In the genomic region with DNA sequence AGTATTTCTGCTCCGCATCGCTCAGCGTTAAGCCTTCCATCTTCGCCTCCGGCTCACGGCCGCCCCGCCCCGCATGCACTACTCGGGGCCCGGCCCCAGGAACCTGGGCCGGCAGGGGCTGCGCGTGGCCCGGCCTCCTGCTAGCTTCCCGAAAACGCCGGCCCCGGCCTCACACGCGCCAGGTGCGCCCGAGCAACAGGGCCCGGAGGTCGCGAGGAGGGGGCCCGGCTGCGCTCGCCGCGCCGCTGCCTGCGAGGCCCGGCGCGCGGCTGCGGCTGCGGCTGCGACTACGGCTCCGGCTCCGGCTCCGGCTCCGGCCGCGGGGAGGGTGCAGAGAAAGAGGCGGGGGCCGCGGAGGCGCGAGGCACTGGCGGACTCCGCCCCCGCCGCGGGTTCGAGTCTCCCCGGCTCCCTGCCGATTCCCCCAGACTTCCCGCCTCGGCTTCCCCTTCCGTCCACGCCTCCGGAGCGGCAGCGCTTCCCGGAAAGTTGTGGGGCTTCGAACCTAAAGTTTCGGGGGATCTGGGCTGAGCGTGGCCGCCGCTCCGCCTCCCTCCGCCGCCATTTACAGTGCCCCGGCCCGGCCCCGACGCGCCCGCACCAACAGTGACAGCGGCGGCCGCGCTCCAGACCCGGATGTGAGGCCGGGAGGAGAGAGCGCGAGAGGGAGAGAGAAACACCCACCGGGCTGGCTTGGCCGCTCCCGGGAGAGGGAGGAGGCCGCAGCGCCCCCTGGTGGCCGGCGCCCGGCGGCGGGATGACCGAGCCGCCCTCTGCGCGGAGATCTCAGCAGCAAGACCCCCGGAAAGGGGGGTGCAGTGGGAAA, we compare ENCODE assay signal across 8 cellular contexts. TPM values are rescaled to one million over a fixed set of nuclear protein-coding genes. Genes with fewer than 3 reads are reported as not detected.
DNase-seq lines count a peak whose midpoint lies in the region; ATAC-seq and TF ChIP-seq lines count a peak whose summit lies in the region.

Gene REPS1, minus strand, starts transcription at position 611 of the 826 bp plus-strand sequence. Its CDS starts 571 bp downstream, at position 40.

- no peaks in the 10 kb centered on the region for H3K9me3 Mint-ChIP-seq in type B pancreatic cell

- H3K27me3 Mint-ChIP-seq in type B pancreatic cell = no peaks in the 10 kb centered on the region

- peak within 1 kb of the TSS; percentile 92 for H3K27ac Mint-ChIP-seq in type B pancreatic cell

- H3K9me3 ChIP-seq in adipocyte (ENCODE audit: control insufficient read depth, low read length) = no peaks in the 10 kb centered on the region

- peak; percentile 95 for DNase-seq in NCI-H1105 (lab: John Stamatoyannopoulos, UW)
- DNase-seq in T follicular helper cell (ENCODE audit: low read depth) = peak; percentile 83
- peak; percentile 97 for DNase-seq in adipocyte (ENCODE audit: low read depth)
- DNase-seq in cardiac septum (ENCODE audit: low spot score) = peak; percentile 95
- DNase-seq in posterior cingulate gyrus = peak; percentile 82 to 98 (median 90)
- peak; percentile 97 for DNase-seq in type B pancreatic cell (ENCODE audit: extremely low spot score, unreplicated experiment)

- H3K36me3 Mint-ChIP-seq in type B pancreatic cell = no peaks in the 10 kb centered on the region

- peak within 1 kb of the TSS; percentile 89 for H3K9ac ChIP-seq in adipocyte (ENCODE audit: low read length)

- peaks cover 18% of the 10 kb centered on the region for H3K4me1 Mint-ChIP-seq in type B pancreatic cell (ENCODE audit: unreplicated experiment)

- intact Hi-C loops in cardiac septum (cut with DNase I) (loop anchor here (2.0 to 5.0 kb wide), 3 partner anchors 39 to 173 kb away; partner anchors contain the start of genes ABRACL and HECA), posterior cingulate gyrus (cut with DNase I) (loop anchor here (1.0 to 5.0 kb wide), 4 partner anchors 15 to 379 kb away; no protein-coding TSS in a partner anchor)

- ATAC-seq in HG02623 (IDR thresholded peaks at IDR 0.05; ENCODE audit: unreplicated experiment) = peak; percentile 87

- no peaks in the 10 kb centered on the region for H3K36me3 ChIP-seq in adipocyte (ENCODE audit: control insufficient read depth, insufficient read depth, low read length, severe bottlenecking)

- H3K4me1 ChIP-seq in adipocyte (ENCODE audit: control insufficient read depth, insufficient read depth, low read length) = peaks cover 17% of the 10 kb centered on the region

- TF ChIP-seq CTCF in GM12875 (IDR thresholded peaks at IDR 0.05; ENCODE audit: borderline replicate concordance, insufficient read depth, low read depth, low read length) (peak; percentile 91), type B pancreatic cell (conservative IDR thresholded peaks at IDR 0.05) (peak; percentile 100)

- peak within 1 kb of the TSS; percentile 74 for H3K4me3 ChIP-seq in GM12875 (ENCODE audit: low read depth, low read length)
- peak within 1 kb of the TSS; percentile 92 for H3K4me3 ChIP-seq in adipocyte (ENCODE audit: low read length)

- no peaks in the 10 kb centered on the region for H3K27me3 ChIP-seq in adipocyte (replicated peaks; ENCODE audit: control insufficient read depth, insufficient read depth, low read length)

- H3K4me3 Mint-ChIP-seq in type B pancreatic cell = peak within 1 kb of the TSS; percentile 93

RNA-seq across cellular contexts. Expression of gene REPS1, which starts in this region (rescaled TPM):
- total RNA-seq in cardiac septum (43.0 TPM), type B pancreatic cell (ENCODE audit: low replicate concordance) (57.0 and 95.8 TPM in 2 replicates)

Comparison
In these comparisons a context has a peak if more than half of its experiments do, and no peak if none do; other contexts are left out.
1. Peak in every context shown above with its lines: DNase-seq, ATAC-seq and H3K4me3 ChIP-seq.